Comparison of ENCODE assay signal across 8 cellular contexts in genomic region chr15:41115652-41116115, GRCh38. TPM values are rescaled to one million over a fixed set of nuclear protein-coding genes. Genes with fewer than 3 reads are reported as not detected.
DNase-seq lines count a peak whose midpoint lies in the region; ATAC-seq, FAIRE-seq and TF ChIP-seq lines count a peak whose summit lies in the region.

No MANE protein-coding gene starts in this region.

- peaks cover 57% of the 10 kb centered on the region for H3K79me2 ChIP-seq in PC-3 (ENCODE audit: low read length)

- H3K36me3 Mint-ChIP-seq in neural crest cell (ENCODE audit: low read depth) = no peaks in the 10 kb centered on the region

- H3K27ac ChIP-seq in A549 = peak overlapping the region; percentile 100
- peak overlapping the region; percentile 93 for H3K27ac ChIP-seq in PC-3 (ENCODE audit: low read length)
- peak overlapping the region; percentile 99 for H3K27ac ChIP-seq in subcutaneous abdominal adipose tissue (ENCODE audit: low read depth, low read length)

- intact Hi-C loops in PC-3 (cut with micrococcal nuclease) = loop anchor here (1.0 to 10.0 kb wide), 4 partner anchors 47 to 211 kb away; partner anchors contain the start of gene CHP1

- peaks cover 14% of the 10 kb centered on the region for H3K4me1 Mint-ChIP-seq in neural crest cell

- no peaks in the 10 kb centered on the region for H3K9me2 ChIP-seq in PC-3 (replicated peaks; ENCODE audit: low read length)

- peak overlapping the region; percentile 100 for H3K9ac ChIP-seq in PC-3 (ENCODE audit: low read length)
- peak overlapping the region; percentile 87 to 99 (median 98) for H3K9ac ChIP-seq in subcutaneous abdominal adipose tissue (ENCODE audit: low read length in 5 of 5)

- TF ChIP-seq RAD21 in A549 (conservative IDR thresholded peaks at IDR 0.05 in 1 of 2, IDR thresholded peaks at IDR 0.05 in 1 of 2) = no peak

- H3K4me3 Mint-ChIP-seq in neural crest cell = peak overlapping the region; percentile 99

- POLR2A ChIA-PET in A549 (lab: Yijun Ruan, JAX) = interaction anchor here (0.6 to 1.4 kb wide), 5 partner anchors 10 to 163 kb away, joined by 3 to 7 read pairs (median 6); partner anchors contain the start of genes CHAC1, CHP1 and EXD1
- POLR2A ChIA-PET in PC-3 (lab: Charles Lee; ENCODE audit: unreplicated experiment) = interaction anchor here (0.6 to 0.8 kb wide), 2 partner anchors 116 to 217 kb away, joined by 4 to 5 read pairs; partner anchors contain the start of genes NUSAP1 and OIP5

- ATAC-seq in A549 (peak; percentile 70 to 71), GM18520 (IDR thresholded peaks at IDR 0.05; ENCODE audit: unreplicated experiment) (peak; percentile 30), HG03066 (IDR thresholded peaks at IDR 0.05; ENCODE audit: low read depth, unreplicated experiment) (peak; percentile 49), PC-3 (peak; percentile 45)

- H3K4me3 ChIP-seq in A549 = peak overlapping the region; percentile 82
- H3K4me3 ChIP-seq in PC-3 (ENCODE audit: low read length) = peak overlapping the region; percentile 89
- H3K4me3 ChIP-seq in subcutaneous abdominal adipose tissue (ENCODE audit: low read depth in 1 of 5, low read length in 5 of 5) = peak overlapping the region; percentile 87 to 98 (median 95)

- CTCF ChIA-PET in A549 (lab: Yijun Ruan, JAX) = interaction anchor here (1.0 to 2.7 kb wide), 2 partner anchors 69 kb away, joined by 3 to 10 read pairs; no protein-coding TSS in a partner anchor
- CTCF ChIA-PET in PC-3 (lab: Charles Lee) = interaction anchor here (1.1 kb wide), 1 partner anchor 224 kb away, joined by 4 read pairs; no protein-coding TSS in a partner anchor

- WGBS in A549 (ENCODE audit: missing lambda C conversion rate) = 0% methylated on average over 2 of the region's 46 CpGs

- TF ChIP-seq POLR2A in A549 (IDR thresholded peaks at IDR 0.05; ENCODE audit: low read length) = no peak

- H3K27me3 Mint-ChIP-seq in neural crest cell (ENCODE audit: low read depth) = peaks cover 14% of the 10 kb centered on the region

- H3K4me1 ChIP-seq in A549 (peaks cover 10% of the 10 kb centered on the region; the same call in 1 of the 3 replicates), PC-3 (ENCODE audit: insufficient read depth, low read length) (peaks cover 11% of the 10 kb centered on the region), subcutaneous abdominal adipose tissue (ENCODE audit: control insufficient read depth in 5 of 5, insufficient read depth in 5 of 5, low read length in 5 of 5) (peaks cover 0 to 23% (median 19%) of the 10 kb centered on the region in 5 donors)

- H3K4me2 ChIP-seq in A549 (peak overlapping the region; percentile 80), PC-3 (ENCODE audit: low read length) (peak overlapping the region; percentile 94)

- peak; percentile 30 to 71 for DNase-seq in A549 (ENCODE audit: low read depth in 1 of 2, low spot score in 1 of 2)
- peak; percentile 53 for DNase-seq in PC-3
- DNase-seq in activated T-helper 1 cell treated with Interleukin-2 at 50 U/mL for 16 hours (ENCODE audit: low read depth) = peak; percentile 50
- peak; percentile 43 for DNase-seq in fibroblast of peridontal ligament (ENCODE audit: extremely low read depth)
- DNase-seq in neural crest cell (ENCODE audit: low read depth, low spot score) = no peak

- TF ChIP-seq EP300 in A549 (IDR thresholded peaks at IDR 0.05) = no peak

- H3F3A ChIP-seq in PC-3 (ENCODE audit: low read length, unreplicated experiment) = no peaks in the 10 kb centered on the region

- H3K36me3 ChIP-seq in PC-3 (ENCODE audit: low read depth, low read length) = peaks cover 11% of the 10 kb centered on the region; the same call in 1 of the 2 replicates
- H3K36me3 ChIP-seq in subcutaneous abdominal adipose tissue (ENCODE audit: control insufficient read depth in 5 of 5, insufficient read depth in 5 of 5, low read length in 5 of 5) = no peaks in the 10 kb centered on the region

- peaks cover 2% of the 10 kb centered on the region for H3K9me3 Mint-ChIP-seq in neural crest cell

- H3K27me3 ChIP-seq in PC-3 (ENCODE audit: low read length) = no peaks in the 10 kb centered on the region
- H3K27me3 ChIP-seq in subcutaneous abdominal adipose tissue (ENCODE audit: control insufficient read depth in 5 of 5, insufficient read depth in 4 of 5, low read length in 5 of 5) = no peaks in the 10 kb centered on the region

- FAIRE-seq in A549 (lab: Jason Lieb, UNC) = no peak

- peaks cover 8% of the 10 kb centered on the region; the same call in 1 of the 2 replicates for H4K20me1 ChIP-seq in PC-3 (ENCODE audit: low read length)

- TF ChIP-seq CTCF in A549 (IDR thresholded peaks at IDR 0.05) = no peak
- TF ChIP-seq CTCF in PC-3 (conservative IDR thresholded peaks at IDR 0.05; ENCODE audit: low read depth, low read length) = no peak
- no peak for TF ChIP-seq CTCF in neural crest cell (conservative IDR thresholded peaks at IDR 0.05)

- H3K27ac Mint-ChIP-seq in neural crest cell (ENCODE audit: unreplicated experiment) = peak overlapping the region; percentile 47

- peak overlapping the region; percentile 87 for H2AFZ ChIP-seq in PC-3 (ENCODE audit: low read length)

- BruUV-seq in PC-3 (replicated peaks; lab: Mats Ljungman, UMichigan) = no TSS peak

- H3K9me3 ChIP-seq in A549 = no peaks in the 10 kb centered on the region
- H3K9me3 ChIP-seq in PC-3 (ENCODE audit: low read length) = no peaks in the 10 kb centered on the region
- H3K9me3 ChIP-seq in subcutaneous abdominal adipose tissue (ENCODE audit: control insufficient read depth in 5 of 5, low read length in 5 of 5) = no peaks in the 10 kb centered on the region

TF ChIP-seq in A549, 52 proteins besides CTCF, POLR2A, EP300 and RAD21 (continues in another document):
- TF ChIP-seq NPAS2 (CRISPR knock-in tag; IDR thresholded peaks at IDR 0.05; ENCODE audit: borderline replicate concordance) = peak; percentile 71
- peak; percentile 96 for TF ChIP-seq MAX (IDR thresholded peaks at IDR 0.05)
- no peak for TF ChIP-seq FOSL2 (IDR thresholded peaks at IDR 0.05)
- no peak for TF ChIP-seq FOSL2 (CRISPR knock-in tag; IDR thresholded peaks at IDR 0.05)
- TF ChIP-seq CHD2 (IDR thresholded peaks at IDR 0.05; ENCODE audit: low read length, partially characterized antibody) = no peak
- no peak for TF ChIP-seq BCL3 (IDR thresholded peaks at IDR 0.05)
- TF ChIP-seq E2F6 (IDR thresholded peaks at IDR 0.05; ENCODE audit: borderline replicate concordance, low read depth) = no peak
- no peak for TF ChIP-seq TFCP2L1 (CRISPR knock-in tag; IDR thresholded peaks at IDR 0.05)
- TF ChIP-seq HOXA7 (CRISPR knock-in tag; IDR thresholded peaks at IDR 0.05) = no peak
- no peak for TF ChIP-seq EHF (CRISPR knock-in tag; IDR thresholded peaks at IDR 0.05)
- no peak; the same call in 1 of the 2 replicates for TF ChIP-seq GATA3 (IDR thresholded peaks at IDR 0.05; ENCODE audit: borderline replicate concordance)
- TF ChIP-seq, protein P1, sequence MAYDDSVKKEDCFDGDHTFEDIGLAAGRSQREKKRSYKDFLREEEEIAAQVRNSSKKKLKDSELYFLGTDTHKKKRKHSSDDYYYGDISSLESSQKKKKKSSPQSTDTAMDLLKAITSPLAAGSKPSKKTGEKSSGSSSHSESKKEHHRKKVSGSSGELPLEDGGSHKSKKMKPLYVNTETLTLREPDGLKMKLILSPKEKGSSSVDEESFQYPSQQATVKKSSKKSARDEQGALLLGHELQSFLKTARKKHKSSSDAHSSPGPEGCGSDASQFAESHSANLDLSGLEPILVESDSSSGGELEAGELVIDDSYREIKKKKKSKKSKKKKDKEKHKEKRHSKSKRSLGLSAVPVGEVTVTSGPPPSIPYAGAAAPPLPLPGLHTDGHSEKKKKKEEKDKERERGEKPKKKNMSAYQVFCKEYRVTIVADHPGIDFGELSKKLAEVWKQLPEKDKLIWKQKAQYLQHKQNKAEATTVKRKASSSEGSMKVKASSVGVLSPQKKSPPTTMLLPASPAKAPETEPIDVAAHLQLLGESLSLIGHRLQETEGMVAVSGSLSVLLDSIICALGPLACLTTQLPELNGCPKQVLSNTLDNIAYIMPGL (CRISPR knock-in tag; IDR thresholded peaks at IDR 0.05; ENCODE audit: borderline replicate concordance) = no peak
- TF ChIP-seq SREBF2 (IDR thresholded peaks at IDR 0.05) = no peak
- no peak for TF ChIP-seq KDM5A (IDR thresholded peaks at IDR 0.05)
- no peak for TF ChIP-seq CEBPB (IDR thresholded peaks at IDR 0.05)
- TF ChIP-seq RARB (CRISPR knock-in tag; IDR thresholded peaks at IDR 0.05) = no peak
- TF ChIP-seq NFE2L2 (conservative IDR thresholded peaks at IDR 0.05; ENCODE audit: low read length) = no peak
- no peak for TF ChIP-seq ESRRA (IDR thresholded peaks at IDR 0.05; ENCODE audit: borderline replicate concordance, low read length)
- TF ChIP-seq ZNF302 (CRISPR knock-in tag; IDR thresholded peaks at IDR 0.05) = no peak
- TF ChIP-seq JUN (IDR thresholded peaks at IDR 0.05) = no peak; a peak in 1 of 5 replicates
- no peak for TF ChIP-seq HOXB13 (CRISPR knock-in tag; IDR thresholded peaks at IDR 0.05; ENCODE audit: low read depth)

RNA-seq across cellular contexts. Expression of gene INO80, which starts 0.4 kb away (rescaled TPM):
- polyA plus RNA-seq in A549 (2011; rRNA removed) = 6.7 and 11.6 TPM in 2 replicates
- polyA plus RNA-seq in A549 (2012; cell fraction: cytosol; rRNA removed) = 4.7 and 7.1 TPM in 2 replicates
- polyA plus RNA-seq in A549 (2012; cell fraction: nucleus; rRNA removed) = 10.6 and 12.3 TPM in 2 replicates
- 10.9 to 14.0 TPM (median 13.7 TPM) in 3 replicates for polyA plus RNA-seq in A549 (2017; fragmentation: RNase III; extraction: RNeasy Plus Mini Kit Qiagen cat#74134 plus additional on column Dnase treatment)
- polyA minus RNA-seq in A549 (2011; rRNA and poly(A)+ RNA removed) = 16.7 and 20.0 TPM in 2 replicates
- 38.4 and 47.7 TPM in 2 replicates for total RNA-seq in PC-3 (2014; rRNA removed)
- total RNA-seq in neural crest cell = 18.5 and 20.2 TPM in 2 replicates
